Comparison of ENCODE assay signal across 29 cellular contexts in the genomic region with DNA sequence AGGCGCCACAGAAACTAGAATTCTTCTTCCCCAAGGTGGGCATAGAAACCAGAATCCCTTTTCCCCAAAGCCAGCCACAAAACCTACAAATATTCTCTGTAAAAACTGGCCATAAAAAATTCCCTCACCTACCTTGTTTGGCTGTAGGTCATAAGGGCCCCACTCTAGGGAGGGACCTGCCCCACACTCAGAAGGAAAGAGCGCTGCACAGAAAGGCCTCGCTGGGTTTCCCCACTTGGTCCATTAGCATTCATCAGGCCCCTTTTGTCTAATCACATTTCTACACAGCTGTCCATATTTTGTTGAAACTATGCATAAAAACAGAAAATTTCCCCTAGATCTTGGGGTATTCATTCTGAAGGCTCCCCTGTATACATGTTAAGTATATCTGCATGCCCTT.
"Had no signal": no experiment of that assay in that cellular context is flagged by ENCODE, and none has a peak within 500 bp of the region (broad histone marks: within the 10 kb centered on the region; RNA-seq: fewer than 3 reads in every experiment).

No MANE protein-coding gene starts in this region.

- H3K4me3 ChIP-seq: left lung, lower lobe of right lung, neural progenitor cell, ovary, prostate gland, spleen, tibial nerve, uterus had no signal

- H3K9me3 ChIP-seq: left lung, lower lobe of right lung, neutrophil, ovary, prostate gland, spleen, tibial nerve, uterus had no signal

- ATAC-seq: left colon; left lung; lower lobe of right lung; natural killer cell; right cardiac atrium; sciatic nerve; stimulated activated effector memory CD8-positive, alpha-beta T cell treated with anti-CD3 and anti-CD28 coated beads, Interleukin-12 subunit alpha, Interleukin-12 subunit beta, amount 100 ng/mL, for 72 hours; stimulated activated naive CD8-positive, alpha-beta T cell treated with anti-CD3 and anti-CD28 coated beads, Interleukin-15, amount 100 ng/mL, for 72 hours had no signal

- H3K27ac Mint-ChIP-seq: natural killer cell; nephron progenitor cell; neural progenitor cell; stimulated activated effector memory CD8-positive, alpha-beta T cell treated with anti-CD3 and anti-CD28 coated beads, Interleukin-12 subunit alpha, Interleukin-12 subunit beta, amount 100 ng/mL, for 72 hours; type B pancreatic cell had no signal

- H2AFZ ChIP-seq: neural progenitor cell had no signal

- H3K4me2 ChIP-seq: neural progenitor cell had no signal

- FAIRE-seq: islet of Langerhans, kidney, small intestine had no signal

- H3K27me3 ChIP-seq: left lung, neural progenitor cell, neutrophil, ovary, spleen, tibial nerve, uterus had no signal

- H3K4me1 ChIP-seq: left lung, lower lobe of right lung, neural progenitor cell, prostate gland, spleen, tibial nerve, uterus had no signal

- DNase-seq: hypothalamus; immature natural killer cell; kidney; left colon; left lung; lower lobe of right lung; mammary epithelial cell; mesenchymal stem cell; natural killer cell; nephron progenitor cell; ovary; posterior cingulate gyrus; retina; right cardiac atrium; small intestine; spleen; stimulated activated CD4-positive, alpha-beta T cell treated with anti-CD3 and anti-CD28 coated beads, Interleukin-4, amount 100 ng/mL, for 24 hours; stimulated activated naive CD4-positive, alpha-beta T cell treated with Interleukin-2 at 50 U/mL for 16 hours; stimulated activated naive CD8-positive, alpha-beta T cell treated with anti-CD3 and anti-CD28 coated beads, Interleukin-15, amount 100 ng/mL, for 72 hours; substantia nigra; uterus had no signal

- H3K9ac ChIP-seq: neural progenitor cell had no signal

- H3K27ac ChIP-seq: left lung, lower lobe of right lung, neural progenitor cell, neutrophil, ovary, prostate gland, spleen, tibial nerve, uterus had no signal

- H3K9me3 Mint-ChIP-seq: immature natural killer cell; natural killer cell; stimulated activated effector memory CD8-positive, alpha-beta T cell treated with anti-CD3 and anti-CD28 coated beads, Interleukin-12 subunit alpha, Interleukin-12 subunit beta, amount 100 ng/mL, for 72 hours; stimulated activated naive CD8-positive, alpha-beta T cell treated with anti-CD3 and anti-CD28 coated beads, Interleukin-15, amount 100 ng/mL, for 72 hours; type B pancreatic cell had no signal

- H3K4me1 Mint-ChIP-seq: immature natural killer cell; natural killer cell; nephron progenitor cell; neural progenitor cell; stimulated activated effector memory CD8-positive, alpha-beta T cell treated with anti-CD3 and anti-CD28 coated beads, Interleukin-12 subunit alpha, Interleukin-12 subunit beta, amount 100 ng/mL, for 72 hours; stimulated activated naive CD8-positive, alpha-beta T cell treated with anti-CD3 and anti-CD28 coated beads, Interleukin-15, amount 100 ng/mL, for 72 hours had no signal

- H3K36me3 ChIP-seq: neural progenitor cell, ovary, prostate gland, uterus had no signal

- H3K4me3 Mint-ChIP-seq: immature natural killer cell; natural killer cell; nephron progenitor cell; neural progenitor cell; stimulated activated effector memory CD8-positive, alpha-beta T cell treated with anti-CD3 and anti-CD28 coated beads, Interleukin-12 subunit alpha, Interleukin-12 subunit beta, amount 100 ng/mL, for 72 hours; stimulated activated naive CD8-positive, alpha-beta T cell treated with anti-CD3 and anti-CD28 coated beads, Interleukin-15, amount 100 ng/mL, for 72 hours; type B pancreatic cell had no signal

- H3K27me3 Mint-ChIP-seq: stimulated activated naive CD8-positive, alpha-beta T cell treated with anti-CD3 and anti-CD28 coated beads, Interleukin-15, amount 100 ng/mL, for 72 hours; type B pancreatic cell had no signal

- H3K36me3 Mint-ChIP-seq: natural killer cell had no signal
